Comparison of ENCODE assay signal across 13 cellular contexts in genomic region chr10:131998050-131998844, GRCh38. TPM values are rescaled to one million over a fixed set of nuclear protein-coding genes. Genes with fewer than 3 reads are reported as not detected.
DNase-seq lines count a peak whose midpoint lies in the region; ATAC-seq, FAIRE-seq and TF ChIP-seq lines count a peak whose summit lies in the region.
"Had no signal": no experiment of that assay in that cellular context is flagged by ENCODE, and none has a peak within 500 bp of the region (broad histone marks: within the 10 kb centered on the region; RNA-seq: fewer than 3 reads in every experiment).

No MANE protein-coding gene starts in this region.

- no peak for DNase-seq in dorsolateral prefrontal cortex
- DNase-seq in mesothelial cell of epicardium (ENCODE audit: low spot score in 2 of 2, unreplicated experiment in 2 of 2), result no peak
- DNase-seq in suprapubic skin (ENCODE audit: low spot score in 2 of 2), result no peak
- DNase-seq in HTR-8/SVneo (ENCODE audit: insufficient read length, low spot score), result no peak
- no peak for DNase-seq in 8988T
- no peak for DNase-seq in NCI-H146 (lab: John Stamatoyannopoulos, UW)
- DNase-seq: activated CD4-positive, alpha-beta T cell treated with anti-CD3 and anti-CD28 coated beads, Interleukin-2, amount 10 ng/mL, durations not matched to agents 7 days and 5 days; activated gamma-delta T cell; CD8-positive, alpha-beta T cell; stimulated activated naive CD8-positive, alpha-beta T cell treated with anti-CD3 and anti-CD28 coated beads, Interleukin-15, Interleukin-2, amounts not matched to agents 100 U/mL and 50 U/mL, for 24 hours had no signal

- no peaks in the 10 kb centered on the region for H3K9me3 Mint-ChIP-seq in mesothelial cell of epicardium
- H3K9me3 Mint-ChIP-seq: activated CD4-positive, alpha-beta T cell treated with anti-CD3 and anti-CD28 coated beads, Interleukin-2, amount 10 ng/mL, durations not matched to agents 7 days and 5 days; CD8-positive, alpha-beta T cell had no signal

- H3K36me3 ChIP-seq in HUES64 (ENCODE audit: insufficient read depth, low read length) (no peaks in the 10 kb centered on the region), suprapubic skin (no peaks in the 10 kb centered on the region)
- H3K36me3 ChIP-seq: colonic mucosa had no signal

- H3K27me3 Mint-ChIP-seq in mesothelial cell of epicardium (ENCODE audit: low read depth), result peaks cover 7% of the 10 kb centered on the region
- H3K27me3 Mint-ChIP-seq: activated CD4-positive, alpha-beta T cell treated with anti-CD3 and anti-CD28 coated beads, Interleukin-2, amount 10 ng/mL, durations not matched to agents 7 days and 5 days had no signal

- H3K27me3 ChIP-seq in HUES64 (ENCODE audit: insufficient read depth, low read length), result no peaks in the 10 kb centered on the region
- H3K27me3 ChIP-seq in dorsolateral prefrontal cortex, result no peaks in the 10 kb centered on the region
- no peaks in the 10 kb centered on the region for H3K27me3 ChIP-seq in suprapubic skin
- H3K27me3 ChIP-seq: colonic mucosa had no signal

- no peak for FAIRE-seq in HTR-8/SVneo (lab: Jason Lieb, UNC)

- H3K9me3 ChIP-seq in HUES64 (ENCODE audit: insufficient read depth, low read depth, low read length) (no peaks in the 10 kb centered on the region), suprapubic skin (no peaks in the 10 kb centered on the region)
- H3K9me3 ChIP-seq: colonic mucosa had no signal

- no peak for TF ChIP-seq CTCF in dorsolateral prefrontal cortex (IDR thresholded peaks at IDR 0.05 in 54 of 56, conservative IDR thresholded peaks at IDR 0.05 in 2 of 56; ENCODE audit: low read depth in 1 of 56, partially characterized antibody in 56 of 56)
- no peak for TF ChIP-seq CTCF in mesothelial cell of epicardium (IDR thresholded peaks at IDR 0.05; ENCODE audit: unreplicated experiment)
- TF ChIP-seq CTCF in suprapubic skin (IDR thresholded peaks at IDR 0.05), result no peak

- 66% methylated on average over 15 of the region's 15 CpGs for WGBS in HUES64
- WGBS in suprapubic skin, result 70% methylated on average over 15 of the region's 15 CpGs

- intact Hi-C loops in dorsolateral prefrontal cortex (cut with DNase I), result no loop called here

- no peak for TF ChIP-seq POLR2A in suprapubic skin (IDR thresholded peaks at IDR 0.05)

- no peak overlapping the region; the same call in 1 of the 2 replicates for H3K9ac ChIP-seq in HUES64 (ENCODE audit: low read depth, low read length)

- H3K4me1 ChIP-seq in HUES64 (ENCODE audit: insufficient read depth, low read length), result peaks cover 22% of the 10 kb centered on the region
- peaks cover 22% of the 10 kb centered on the region for H3K4me1 ChIP-seq in suprapubic skin
- H3K4me1 ChIP-seq: colonic mucosa had no signal

- H3K4me3 ChIP-seq in HUES64 (ENCODE audit: low read length) (no peak overlapping the region), dorsolateral prefrontal cortex (peak overlapping the region in 8 of 59 donors; percentile 1 to 45 (median 16)), suprapubic skin (no peak overlapping the region)
- H3K4me3 ChIP-seq: colonic mucosa had no signal

- H3K27ac Mint-ChIP-seq in mesothelial cell of epicardium, result peak overlapping the region; percentile 88
- H3K27ac Mint-ChIP-seq: activated CD4-positive, alpha-beta T cell treated with anti-CD3 and anti-CD28 coated beads, Interleukin-2, amount 10 ng/mL, durations not matched to agents 7 days and 5 days; CD8-positive, alpha-beta T cell had no signal

- H3K4me3 Mint-ChIP-seq in mesothelial cell of epicardium, result no peak overlapping the region
- H3K4me3 Mint-ChIP-seq: activated CD4-positive, alpha-beta T cell treated with anti-CD3 and anti-CD28 coated beads, Interleukin-2, amount 10 ng/mL, durations not matched to agents 7 days and 5 days; CD8-positive, alpha-beta T cell had no signal

- H3K4me1 Mint-ChIP-seq in mesothelial cell of epicardium, result peaks cover 18% of the 10 kb centered on the region

- H3K36me3 Mint-ChIP-seq in mesothelial cell of epicardium, result no peaks in the 10 kb centered on the region
- H3K36me3 Mint-ChIP-seq: CD8-positive, alpha-beta T cell had no signal

- ATAC-seq in GM19395 (IDR thresholded peaks at IDR 0.05; ENCODE audit: unreplicated experiment), result no peak
- ATAC-seq: CD8-positive, alpha-beta T cell; stimulated activated naive CD8-positive, alpha-beta T cell treated with anti-CD3 and anti-CD28 coated beads, Interleukin-15, Interleukin-2, amounts not matched to agents 100 U/mL and 50 U/mL, for 24 hours had no signal

- TF ChIP-seq EP300 in suprapubic skin (IDR thresholded peaks at IDR 0.05), result no peak

- H3K27ac ChIP-seq in HUES64 (ENCODE audit: low read depth, low read length) (peak overlapping the region; percentile 5; the same call in 1 of the 2 replicates), dorsolateral prefrontal cortex (peak overlapping the region in 37 of 59 donors; percentile 14 to 81 (median 63)), suprapubic skin (peak overlapping the region; percentile 84)
- H3K27ac ChIP-seq: colonic mucosa had no signal

RNA-seq across cellular contexts. Expression of gene BNIP3, which starts 16.5 kb away (rescaled TPM):
- polyA plus RNA-seq in HUES64 (2013, experiment 1 of 2), result 38.5 TPM
- polyA plus RNA-seq in HUES64 (2013, experiment 2 of 2), result 71.4 TPM
- total RNA-seq in dorsolateral prefrontal cortex, result 100 to 1,000 TPM in 103 of 120 experiments, 10 to 100 TPM in 17; 73.1 to 211 (median 119) TPM
- total RNA-seq in mesothelial cell of epicardium, result 50.8 to 57.2 TPM (median 53.0 TPM) in 3 replicates
- total RNA-seq in suprapubic skin, result 100 to 1,000 TPM in 3 of 4 donors, 10 to 100 TPM in 1; 81.2 to 162 (median 135) TPM

Comparison
In these comparisons a context has a peak if more than half of its experiments do, and no peak if none do; other contexts are left out.
1. H3K27ac ChIP-seq: peak in every context shown above with its lines; median percentile 84 in suprapubic skin; 63 in dorsolateral prefrontal cortex; 5 in HUES64.